1 cellular context compared by ENCODE assay signal in the genomic region with DNA sequence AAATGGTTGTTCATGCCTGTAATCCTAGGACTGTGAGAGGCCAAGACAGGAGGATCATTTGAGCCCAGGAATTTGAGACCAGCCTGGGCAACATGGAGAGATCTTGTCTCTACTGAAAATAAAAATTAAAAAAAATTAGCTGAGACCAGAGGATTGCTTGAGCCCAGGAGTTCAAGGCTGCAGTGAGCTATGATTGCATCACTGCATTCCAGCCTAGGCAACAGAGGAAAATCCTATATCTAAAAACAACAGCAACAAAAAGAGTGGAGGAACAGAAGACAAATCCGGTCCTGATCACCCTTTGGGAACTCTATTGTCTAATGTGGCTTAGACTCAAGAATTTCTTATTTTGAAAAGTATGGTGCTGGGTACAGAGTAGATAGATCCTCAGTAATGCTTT.
TF ChIP-seq lines count a peak whose summit lies in the region.

No MANE protein-coding gene starts in this region.

TF ChIP-seq in HepG2, 621 proteins besides CTCF, POLR2A, EP300 and RAD21 (continued from another document and continues in another):
- TF ChIP-seq ZNF605 (CRISPR knock-in tag; IDR thresholded peaks at IDR 0.05) (no peak), ATF7 (IDR thresholded peaks at IDR 0.05) (0 out of 2 replicates have a peak, but pooled peaks have one; percentile 16), ATF7 (CRISPR knock-in tag; IDR thresholded peaks at IDR 0.05) (no peak), ZNF629 (CRISPR knock-in tag; conservative IDR thresholded peaks at IDR 0.05) (no peak), ZZZ3 (CRISPR knock-in tag; IDR thresholded peaks at IDR 0.05; ENCODE audit: borderline replicate concordance) (no peak), ZNF256 (CRISPR knock-in tag; conservative IDR thresholded peaks at IDR 0.05) (no peak), ZNF773 (CRISPR knock-in tag; IDR thresholded peaks at IDR 0.05; ENCODE audit: borderline replicate concordance) (no peak), CHD4 (IDR thresholded peaks at IDR 0.05; ENCODE audit: borderline replicate concordance, low read length) (no peak), ZSCAN31 (CRISPR knock-in tag; IDR thresholded peaks at IDR 0.05; ENCODE audit: low read depth) (no peak), ZKSCAN5 (CRISPR knock-in tag; IDR thresholded peaks at IDR 0.05) (no peak), ZFP36L1 (CRISPR knock-in tag; IDR thresholded peaks at IDR 0.05) (no peak), TOPORS (CRISPR knock-in tag; IDR thresholded peaks at IDR 0.05) (no peak), NRL (CRISPR knock-in tag; IDR thresholded peaks at IDR 0.05; ENCODE audit: borderline replicate concordance) (no peak), ZNF883 (CRISPR knock-in tag; IDR thresholded peaks at IDR 0.05; ENCODE audit: not compliant biosample characterization) (no peak), YY1 (IDR thresholded peaks at IDR 0.05; ENCODE audit: insufficient read depth, insufficient replicate concordance, low read depth, low read length) (no peak), SRY (CRISPR knock-in tag; IDR thresholded peaks at IDR 0.05) (no peak), MXD4 (CRISPR knock-in tag; IDR thresholded peaks at IDR 0.05) (no peak), NR3C1 (CRISPR knock-in tag; IDR thresholded peaks at IDR 0.05) (no peak), ZNF274 (CRISPR knock-in tag; IDR thresholded peaks at IDR 0.05) (no peak), RBM39 (IDR thresholded peaks at IDR 0.05; ENCODE audit: low read depth, low read length, poor library complexity, severe bottlenecking) (no peak), BRCA1 (CRISPR knock-in tag; IDR thresholded peaks at IDR 0.05) (no peak), TAF1 (CRISPR knock-in tag; IDR thresholded peaks at IDR 0.05) (no peak), PITX1 (CRISPR knock-in tag; IDR thresholded peaks at IDR 0.05) (no peak), TBX3 (IDR thresholded peaks at IDR 0.05; ENCODE audit: borderline replicate concordance) (no peak), MIER3 (CRISPR knock-in tag; IDR thresholded peaks at IDR 0.05; ENCODE audit: borderline replicate concordance) (no peak), ZNF777 (CRISPR knock-in tag; IDR thresholded peaks at IDR 0.05) (no peak), NCOR1 (IDR thresholded peaks at IDR 0.05; ENCODE audit: borderline replicate concordance, low read length) (no peak), ZNF253 (CRISPR knock-in tag; IDR thresholded peaks at IDR 0.05; ENCODE audit: borderline replicate concordance) (no peak), GATAD2A (CRISPR knock-in tag; IDR thresholded peaks at IDR 0.05) (peak; percentile 71), ZNF792 (CRISPR knock-in tag; IDR thresholded peaks at IDR 0.05) (peak; percentile 54; the same call in 1 of the 2 replicates), ZBTB7A (CRISPR knock-in tag; IDR thresholded peaks at IDR 0.05) (no peak), ZNF460 (CRISPR knock-in tag; IDR thresholded peaks at IDR 0.05; ENCODE audit: borderline replicate concordance) (no peak), NR2F6 (IDR thresholded peaks at IDR 0.05) (no peak), NR2F6 (CRISPR knock-in tag; IDR thresholded peaks at IDR 0.05) (peak; percentile 11; the same call in 1 of the 2 replicates), MED1 (CRISPR knock-in tag; IDR thresholded peaks at IDR 0.05) (0 out of 2 replicates have a peak, but pooled peaks have one; percentile 14), ZNF749 (CRISPR knock-in tag; IDR thresholded peaks at IDR 0.05; ENCODE audit: borderline replicate concordance) (no peak), ZNF547 (CRISPR knock-in tag; IDR thresholded peaks at IDR 0.05) (no peak), RFXAP (CRISPR knock-in tag; IDR thresholded peaks at IDR 0.05; ENCODE audit: borderline replicate concordance) (no peak), SOX5 (CRISPR knock-in tag; IDR thresholded peaks at IDR 0.05; ENCODE audit: borderline replicate concordance) (peak; percentile 43; the same call in 1 of the 2 replicates), ARNT (IDR thresholded peaks at IDR 0.05) (no peak), PHF8 (CRISPR knock-in tag; IDR thresholded peaks at IDR 0.05) (no peak), CCDC6 (CRISPR knock-in tag; IDR thresholded peaks at IDR 0.05) (no peak), FOXC1 (CRISPR knock-in tag; IDR thresholded peaks at IDR 0.05; ENCODE audit: borderline replicate concordance) (no peak)
- TF ChIP-seq, protein P1, sequence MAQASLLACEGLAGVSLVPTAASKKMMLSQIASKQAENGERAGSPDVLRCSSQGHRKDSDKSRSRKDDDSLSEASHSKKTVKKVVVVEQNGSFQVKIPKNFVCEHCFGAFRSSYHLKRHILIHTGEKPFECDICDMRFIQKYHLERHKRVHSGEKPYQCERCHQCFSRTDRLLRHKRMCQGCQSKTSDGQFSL (CRISPR knock-in tag; IDR thresholded peaks at IDR 0.05) = no peak
- TF ChIP-seq, protein P2, sequence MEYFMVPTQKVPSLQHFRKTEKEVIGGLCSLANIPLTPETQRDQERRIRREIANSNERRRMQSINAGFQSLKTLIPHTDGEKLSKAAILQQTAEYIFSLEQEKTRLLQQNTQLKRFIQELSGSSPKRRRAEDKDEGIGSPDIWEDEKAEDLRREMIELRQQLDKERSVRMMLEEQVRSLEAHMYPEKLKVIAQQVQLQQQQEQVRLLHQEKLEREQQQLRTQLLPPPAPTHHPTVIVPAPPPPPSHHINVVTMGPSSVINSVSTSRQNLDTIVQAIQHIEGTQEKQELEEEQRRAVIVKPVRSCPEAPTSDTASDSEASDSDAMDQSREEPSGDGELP (IDR thresholded peaks at IDR 0.05; ENCODE audit: borderline replicate concordance, low read depth) = no peak
- TF ChIP-seq, protein P3, sequence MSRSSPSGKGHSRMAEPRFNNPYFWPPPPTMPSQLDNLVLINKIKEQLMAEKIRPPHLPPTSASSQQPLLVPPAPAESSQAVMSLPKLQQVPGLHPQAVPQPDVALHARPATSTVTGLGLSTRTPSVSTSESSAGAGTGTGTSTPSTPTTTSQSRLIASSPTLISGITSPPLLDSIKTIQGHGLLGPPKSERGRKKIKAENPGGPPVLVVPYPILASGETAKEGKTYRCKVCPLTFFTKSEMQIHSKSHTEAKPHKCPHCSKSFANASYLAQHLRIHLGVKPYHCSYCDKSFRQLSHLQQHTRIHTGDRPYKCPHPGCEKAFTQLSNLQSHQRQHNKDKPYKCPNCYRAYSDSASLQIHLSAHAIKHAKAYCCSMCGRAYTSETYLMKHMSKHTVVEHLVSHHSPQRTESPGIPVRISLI (CRISPR knock-in tag; IDR thresholded peaks at IDR 0.05; ENCODE audit: borderline replicate concordance) = peak; percentile 53; the same call in 1 of the 2 replicates
- TF ChIP-seq, protein P4, sequence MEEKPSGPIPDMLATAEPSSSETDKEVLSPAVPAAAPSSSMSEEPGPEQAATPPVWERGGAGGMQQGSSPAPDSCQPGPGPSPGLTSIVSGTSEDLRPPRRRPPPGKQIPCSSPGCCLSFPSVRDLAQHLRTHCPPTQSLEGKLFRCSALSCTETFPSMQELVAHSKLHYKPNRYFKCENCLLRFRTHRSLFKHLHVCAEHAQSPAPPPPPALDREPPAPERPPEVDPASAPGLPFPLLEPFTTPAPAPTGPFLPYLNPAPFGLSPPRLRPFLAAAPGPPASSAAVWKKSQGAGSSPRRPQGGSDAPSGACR (CRISPR knock-in tag; IDR thresholded peaks at IDR 0.05) = no peak
- TF ChIP-seq, protein P5, sequence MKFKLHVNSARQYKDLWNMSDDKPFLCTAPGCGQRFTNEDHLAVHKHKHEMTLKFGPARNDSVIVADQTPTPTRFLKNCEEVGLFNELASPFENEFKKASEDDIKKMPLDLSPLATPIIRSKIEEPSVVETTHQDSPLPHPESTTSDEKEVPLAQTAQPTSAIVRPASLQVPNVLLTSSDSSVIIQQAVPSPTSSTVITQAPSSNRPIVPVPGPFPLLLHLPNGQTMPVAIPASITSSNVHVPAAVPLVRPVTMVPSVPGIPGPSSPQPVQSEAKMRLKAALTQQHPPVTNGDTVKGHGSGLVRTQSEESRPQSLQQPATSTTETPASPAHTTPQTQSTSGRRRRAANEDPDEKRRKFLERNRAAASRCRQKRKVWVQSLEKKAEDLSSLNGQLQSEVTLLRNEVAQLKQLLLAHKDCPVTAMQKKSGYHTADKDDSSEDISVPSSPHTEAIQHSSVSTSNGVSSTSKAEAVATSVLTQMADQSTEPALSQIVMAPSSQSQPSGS (CRISPR knock-in tag; IDR thresholded peaks at IDR 0.05) = 0 out of 2 replicates have a peak, but pooled peaks have one; percentile 34
- TF ChIP-seq, protein P6, sequence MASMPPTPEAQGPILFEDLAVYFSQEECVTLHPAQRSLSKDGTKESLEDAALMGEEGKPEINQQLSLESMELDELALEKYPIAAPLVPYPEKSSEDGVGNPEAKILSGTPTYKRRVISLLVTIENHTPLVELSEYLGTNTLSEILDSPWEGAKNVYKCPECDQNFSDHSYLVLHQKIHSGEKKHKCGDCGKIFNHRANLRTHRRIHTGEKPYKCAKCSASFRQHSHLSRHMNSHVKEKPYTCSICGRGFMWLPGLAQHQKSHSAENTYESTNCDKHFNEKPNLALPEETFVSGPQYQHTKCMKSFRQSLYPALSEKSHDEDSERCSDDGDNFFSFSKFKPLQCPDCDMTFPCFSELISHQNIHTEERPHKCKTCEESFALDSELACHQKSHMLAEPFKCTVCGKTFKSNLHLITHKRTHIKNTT (CRISPR knock-in tag; IDR thresholded peaks at IDR 0.05) = no peak
- TF ChIP-seq, protein P7, sequence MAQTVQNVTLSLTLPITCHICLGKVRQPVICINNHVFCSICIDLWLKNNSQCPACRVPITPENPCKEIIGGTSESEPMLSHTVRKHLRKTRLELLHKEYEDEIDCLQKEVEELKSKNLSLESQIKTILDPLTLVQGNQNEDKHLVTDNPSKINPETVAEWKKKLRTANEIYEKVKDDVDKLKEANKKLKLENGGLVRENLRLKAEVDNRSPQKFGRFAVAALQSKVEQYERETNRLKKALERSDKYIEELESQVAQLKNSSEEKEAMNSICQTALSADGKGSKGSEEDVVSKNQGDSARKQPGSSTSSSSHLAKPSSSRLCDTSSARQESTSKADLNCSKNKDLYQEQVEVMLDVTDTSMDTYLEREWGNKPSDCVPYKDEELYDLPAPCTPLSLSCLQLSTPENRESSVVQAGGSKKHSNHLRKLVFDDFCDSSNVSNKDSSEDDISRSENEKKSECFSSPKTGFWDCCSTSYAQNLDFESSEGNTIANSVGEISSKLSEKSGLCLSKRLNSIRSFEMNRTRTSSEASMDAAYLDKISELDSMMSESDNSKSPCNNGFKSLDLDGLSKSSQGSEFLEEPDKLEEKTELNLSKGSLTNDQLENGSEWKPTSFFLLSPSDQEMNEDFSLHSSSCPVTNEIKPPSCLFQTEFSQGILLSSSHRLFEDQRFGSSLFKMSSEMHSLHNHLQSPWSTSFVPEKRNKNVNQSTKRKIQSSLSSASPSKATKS (CRISPR knock-in tag; IDR thresholded peaks at IDR 0.05) = no peak
- TF ChIP-seq, protein P8, sequence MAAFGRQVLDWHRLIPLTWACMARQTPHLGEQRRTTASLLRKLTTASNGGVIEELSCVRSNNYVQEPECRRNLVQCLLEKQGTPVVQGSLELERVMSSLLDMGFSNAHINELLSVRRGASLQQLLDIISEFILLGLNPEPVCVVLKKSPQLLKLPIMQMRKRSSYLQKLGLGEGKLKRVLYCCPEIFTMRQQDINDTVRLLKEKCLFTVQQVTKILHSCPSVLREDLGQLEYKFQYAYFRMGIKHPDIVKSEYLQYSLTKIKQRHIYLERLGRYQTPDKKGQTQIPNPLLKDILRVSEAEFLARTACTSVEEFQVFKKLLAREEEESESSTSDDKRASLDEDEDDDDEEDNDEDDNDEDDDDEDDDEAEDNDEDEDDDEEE (CRISPR knock-in tag; IDR thresholded peaks at IDR 0.05) = no peak
- TF ChIP-seq, protein P9, sequence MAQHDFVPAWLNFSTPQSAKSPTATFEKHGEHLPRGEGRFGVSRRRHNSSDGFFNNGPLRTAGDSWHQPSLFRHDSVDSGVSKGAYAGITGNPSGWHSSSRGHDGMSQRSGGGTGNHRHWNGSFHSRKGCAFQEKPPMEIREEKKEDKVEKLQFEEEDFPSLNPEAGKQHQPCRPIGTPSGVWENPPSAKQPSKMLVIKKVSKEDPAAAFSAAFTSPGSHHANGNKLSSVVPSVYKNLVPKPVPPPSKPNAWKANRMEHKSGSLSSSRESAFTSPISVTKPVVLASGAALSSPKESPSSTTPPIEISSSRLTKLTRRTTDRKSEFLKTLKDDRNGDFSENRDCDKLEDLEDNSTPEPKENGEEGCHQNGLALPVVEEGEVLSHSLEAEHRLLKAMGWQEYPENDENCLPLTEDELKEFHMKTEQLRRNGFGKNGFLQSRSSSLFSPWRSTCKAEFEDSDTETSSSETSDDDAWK (CRISPR knock-in tag; IDR thresholded peaks at IDR 0.05) = no peak
- TF ChIP-seq, protein P10, sequence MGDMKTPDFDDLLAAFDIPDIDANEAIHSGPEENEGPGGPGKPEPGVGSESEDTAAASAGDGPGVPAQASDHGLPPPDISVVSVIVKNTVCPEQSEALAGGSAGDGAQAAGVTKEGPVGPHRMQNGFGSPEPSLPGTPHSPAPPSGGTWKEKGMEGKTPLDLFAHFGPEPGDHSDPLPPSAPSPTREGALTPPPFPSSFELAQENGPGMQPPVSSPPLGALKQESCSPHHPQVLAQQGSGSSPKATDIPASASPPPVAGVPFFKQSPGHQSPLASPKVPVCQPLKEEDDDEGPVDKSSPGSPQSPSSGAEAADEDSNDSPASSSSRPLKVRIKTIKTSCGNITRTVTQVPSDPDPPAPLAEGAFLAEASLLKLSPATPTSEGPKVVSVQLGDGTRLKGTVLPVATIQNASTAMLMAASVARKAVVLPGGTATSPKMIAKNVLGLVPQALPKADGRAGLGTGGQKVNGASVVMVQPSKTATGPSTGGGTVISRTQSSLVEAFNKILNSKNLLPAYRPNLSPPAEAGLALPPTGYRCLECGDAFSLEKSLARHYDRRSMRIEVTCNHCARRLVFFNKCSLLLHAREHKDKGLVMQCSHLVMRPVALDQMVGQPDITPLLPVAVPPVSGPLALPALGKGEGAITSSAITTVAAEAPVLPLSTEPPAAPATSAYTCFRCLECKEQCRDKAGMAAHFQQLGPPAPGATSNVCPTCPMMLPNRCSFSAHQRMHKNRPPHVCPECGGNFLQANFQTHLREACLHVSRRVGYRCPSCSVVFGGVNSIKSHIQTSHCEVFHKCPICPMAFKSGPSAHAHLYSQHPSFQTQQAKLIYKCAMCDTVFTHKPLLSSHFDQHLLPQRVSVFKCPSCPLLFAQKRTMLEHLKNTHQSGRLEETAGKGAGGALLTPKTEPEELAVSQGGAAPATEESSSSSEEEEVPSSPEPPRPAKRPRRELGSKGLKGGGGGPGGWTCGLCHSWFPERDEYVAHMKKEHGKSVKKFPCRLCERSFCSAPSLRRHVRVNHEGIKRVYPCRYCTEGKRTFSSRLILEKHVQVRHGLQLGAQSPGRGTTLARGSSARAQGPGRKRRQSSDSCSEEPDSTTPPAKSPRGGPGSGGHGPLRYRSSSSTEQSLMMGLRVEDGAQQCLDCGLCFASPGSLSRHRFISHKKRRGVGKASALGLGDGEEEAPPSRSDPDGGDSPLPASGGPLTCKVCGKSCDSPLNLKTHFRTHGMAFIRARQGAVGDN (CRISPR knock-in tag; IDR thresholded peaks at IDR 0.05) = no peak
- TF ChIP-seq, protein P11, sequence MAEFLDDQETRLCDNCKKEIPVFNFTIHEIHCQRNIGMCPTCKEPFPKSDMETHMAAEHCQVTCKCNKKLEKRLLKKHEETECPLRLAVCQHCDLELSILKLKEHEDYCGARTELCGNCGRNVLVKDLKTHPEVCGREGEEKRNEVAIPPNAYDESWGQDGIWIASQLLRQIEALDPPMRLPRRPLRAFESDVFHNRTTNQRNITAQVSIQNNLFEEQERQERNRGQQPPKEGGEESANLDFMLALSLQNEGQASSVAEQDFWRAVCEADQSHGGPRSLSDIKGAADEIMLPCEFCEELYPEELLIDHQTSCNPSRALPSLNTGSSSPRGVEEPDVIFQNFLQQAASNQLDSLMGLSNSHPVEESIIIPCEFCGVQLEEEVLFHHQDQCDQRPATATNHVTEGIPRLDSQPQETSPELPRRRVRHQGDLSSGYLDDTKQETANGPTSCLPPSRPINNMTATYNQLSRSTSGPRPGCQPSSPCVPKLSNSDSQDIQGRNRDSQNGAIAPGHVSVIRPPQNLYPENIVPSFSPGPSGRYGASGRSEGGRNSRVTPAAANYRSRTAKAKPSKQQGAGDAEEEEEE (CRISPR knock-in tag; IDR thresholded peaks at IDR 0.05; ENCODE audit: borderline replicate concordance) = no peak
